8 cellular contexts compared by ENCODE assay signal in the genomic region with DNA sequence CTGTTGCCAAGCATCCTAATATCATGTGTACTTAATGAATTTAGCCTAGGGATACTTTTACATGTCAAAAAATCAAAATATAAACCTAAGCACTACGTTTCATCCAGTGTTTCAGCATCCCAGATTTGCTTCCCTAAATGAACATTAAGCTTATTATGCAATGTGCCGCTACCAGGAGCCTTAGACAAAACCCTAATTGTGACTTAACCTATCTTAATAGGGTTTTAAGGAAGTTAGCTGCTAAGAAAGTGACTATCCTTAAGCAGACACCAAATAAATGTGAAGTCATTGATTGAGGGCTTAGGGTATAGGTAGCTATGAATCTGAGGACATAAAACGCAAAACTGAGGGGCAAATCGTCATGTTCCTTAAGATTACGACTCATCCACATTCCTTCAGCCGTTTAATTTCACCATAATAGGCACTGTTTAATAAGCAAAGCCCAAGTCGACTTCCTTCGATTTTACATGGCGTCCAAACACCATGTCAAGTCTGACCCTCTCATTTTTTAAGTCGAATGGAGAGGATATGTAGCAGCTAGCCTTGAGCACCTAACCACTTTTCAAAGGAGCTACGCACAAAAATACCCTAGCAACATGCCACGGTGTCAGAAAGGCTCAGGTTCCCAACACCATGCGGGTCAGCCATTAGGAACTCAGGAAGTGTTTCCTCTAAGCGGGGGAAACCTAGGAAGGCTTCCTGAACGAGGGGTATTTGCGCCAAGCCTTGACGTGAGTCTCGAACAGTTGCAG. TPM values are rescaled to one million over a fixed set of nuclear protein-coding genes. Genes with fewer than 3 reads are reported as not detected.
DNase-seq lines count a peak whose midpoint lies in the region; ATAC-seq and TF ChIP-seq lines count a peak whose summit lies in the region.

No MANE protein-coding gene starts in this region.

- H3K27ac Mint-ChIP-seq in Calu3 (ENCODE audit: unreplicated experiment) = peak overlapping the region; percentile 100
- peak overlapping the region; percentile 77 for H3K27ac Mint-ChIP-seq in activated T-helper 2 cell treated with anti-CD3 and anti-CD28 coated beads, Interferon-gamma antibody, Interleukin-2, Interleukin-4, amounts not matched to agents 10 μg/mL and 5 μg/mL and 100 μg/mL, durations not matched to agents 14 hours and 24 hours and 36 hours
- peak overlapping the region; percentile 97 for H3K27ac Mint-ChIP-seq in stimulated activated memory B cell treated with anti-CD40 and anti-IgM and Interleukin-4, amounts not matched to agents 10 μg/mL and 1 μg/mL and 100 μg/mL, for 72 hours

- BruUV-seq in Calu3 (replicated peaks; lab: Mats Ljungman, UMichigan) = no TSS peak

- CTCF ChIA-PET in Calu3 (lab: Charles Lee) = interaction anchor here (1.0 kb wide), 1 partner anchor 11 kb away, joined by 3 read pairs; no protein-coding TSS in a partner anchor

- H3K4me3 ChIP-seq in Jurkat, Clone E6-1 (ENCODE audit: low read length) = peak overlapping the region; percentile 69
- H3K4me3 ChIP-seq in iPS-11a (ENCODE audit: low read depth, low read length) = peak overlapping the region; percentile 97

- ATAC-seq in stimulated activated memory B cell treated with anti-CD40 and anti-IgM and Interleukin-4, amounts not matched to agents 10 μg/mL and 1 μg/mL and 100 μg/mL, for 72 hours = no peak
- ATAC-seq in GM18858 (IDR thresholded peaks at IDR 0.05; ENCODE audit: unreplicated experiment) = no peak

- H3K27me3 Mint-ChIP-seq in Calu3 (ENCODE audit: unreplicated experiment) = no peaks in the 10 kb centered on the region
- no peaks in the 10 kb centered on the region for H3K27me3 Mint-ChIP-seq in activated T-helper 2 cell treated with anti-CD3 and anti-CD28 coated beads, Interferon-gamma antibody, Interleukin-2, Interleukin-4, amounts not matched to agents 10 μg/mL and 5 μg/mL and 100 μg/mL, durations not matched to agents 14 hours and 24 hours and 36 hours (ENCODE audit: low read depth)
- no peaks in the 10 kb centered on the region for H3K27me3 Mint-ChIP-seq in stimulated activated memory B cell treated with anti-CD40 and anti-IgM and Interleukin-4, amounts not matched to agents 10 μg/mL and 1 μg/mL and 100 μg/mL, for 72 hours

- peaks cover 55% of the 10 kb centered on the region for H3K36me3 Mint-ChIP-seq in Calu3 (ENCODE audit: insufficient read depth, unreplicated experiment)
- peaks cover 46% of the 10 kb centered on the region for H3K36me3 Mint-ChIP-seq in activated T-helper 2 cell treated with anti-CD3 and anti-CD28 coated beads, Interferon-gamma antibody, Interleukin-2, Interleukin-4, amounts not matched to agents 10 μg/mL and 5 μg/mL and 100 μg/mL, durations not matched to agents 14 hours and 24 hours and 36 hours (ENCODE audit: low read depth)
- peaks cover 17% of the 10 kb centered on the region for H3K36me3 Mint-ChIP-seq in stimulated activated memory B cell treated with anti-CD40 and anti-IgM and Interleukin-4, amounts not matched to agents 10 μg/mL and 1 μg/mL and 100 μg/mL, for 72 hours

- DNase-seq in Calu3 (no peak), retina (no peak), COLO668 (lab: John Stamatoyannopoulos, UW; ENCODE audit: unreplicated experiment) (no peak)
- DNase-seq in Jurkat, Clone E6-1 (ENCODE audit: low read depth, low spot score) = no peak
- no peak for DNase-seq in activated T-helper 2 cell treated with anti-CD3 and anti-CD28 coated beads, Interferon-gamma antibody, Interleukin-2, Interleukin-4, amounts not matched to agents 10 μg/mL and 5 μg/mL and 100 μg/mL, durations not matched to agents 14 hours and 24 hours and 36 hours (ENCODE audit: low spot score)

- TF ChIP-seq CTCF in Calu3 (IDR thresholded peaks at IDR 0.05; ENCODE audit: unreplicated experiment) = no peak

- H3K9me3 Mint-ChIP-seq in Calu3 (ENCODE audit: low read depth, unreplicated experiment) = no peaks in the 10 kb centered on the region
- no peaks in the 10 kb centered on the region for H3K9me3 Mint-ChIP-seq in activated T-helper 2 cell treated with anti-CD3 and anti-CD28 coated beads, Interferon-gamma antibody, Interleukin-2, Interleukin-4, amounts not matched to agents 10 μg/mL and 5 μg/mL and 100 μg/mL, durations not matched to agents 14 hours and 24 hours and 36 hours
- H3K9me3 Mint-ChIP-seq in stimulated activated memory B cell treated with anti-CD40 and anti-IgM and Interleukin-4, amounts not matched to agents 10 μg/mL and 1 μg/mL and 100 μg/mL, for 72 hours = no peaks in the 10 kb centered on the region

- H3K4me1 Mint-ChIP-seq in Calu3 (ENCODE audit: low read depth, unreplicated experiment) = peaks cover 55% of the 10 kb centered on the region
- H3K4me1 Mint-ChIP-seq in activated T-helper 2 cell treated with anti-CD3 and anti-CD28 coated beads, Interferon-gamma antibody, Interleukin-2, Interleukin-4, amounts not matched to agents 10 μg/mL and 5 μg/mL and 100 μg/mL, durations not matched to agents 14 hours and 24 hours and 36 hours (ENCODE audit: low read depth) = peaks cover 60% of the 10 kb centered on the region
- H3K4me1 Mint-ChIP-seq in stimulated activated memory B cell treated with anti-CD40 and anti-IgM and Interleukin-4, amounts not matched to agents 10 μg/mL and 1 μg/mL and 100 μg/mL, for 72 hours = peaks cover 62% of the 10 kb centered on the region

- H3K4me3 Mint-ChIP-seq in Calu3 (ENCODE audit: low read depth, unreplicated experiment) = peak overlapping the region; percentile 97
- peak overlapping the region; percentile 94 for H3K4me3 Mint-ChIP-seq in activated T-helper 2 cell treated with anti-CD3 and anti-CD28 coated beads, Interferon-gamma antibody, Interleukin-2, Interleukin-4, amounts not matched to agents 10 μg/mL and 5 μg/mL and 100 μg/mL, durations not matched to agents 14 hours and 24 hours and 36 hours (ENCODE audit: low read depth)
- peak overlapping the region; percentile 92 for H3K4me3 Mint-ChIP-seq in stimulated activated memory B cell treated with anti-CD40 and anti-IgM and Interleukin-4, amounts not matched to agents 10 μg/mL and 1 μg/mL and 100 μg/mL, for 72 hours

- intact Hi-C loops in Calu3 (cut with micrococcal nuclease; ENCODE audit: unreplicated experiment) = no loop called here
- intact Hi-C loops in activated T-helper 2 cell treated with anti-CD3 and anti-CD28 coated beads, Interferon-gamma antibody, Interleukin-2, Interleukin-4, amounts not matched to agents 10 μg/mL and 5 μg/mL and 100 μg/mL, durations not matched to agents 14 hours and 24 hours and 36 hours (cut with micrococcal nuclease) = loop anchor here (2.0 to 10.0 kb wide), 4 partner anchors 194 to 1290 kb away; a partner anchor contains a TSS

RNA-seq across cellular contexts. Expression of a gene that starts 1.1 kb away (rescaled TPM):
- 429 and 493 TPM in 2 replicates for total RNA-seq in Calu3 (2022)
- polyA plus RNA-seq in Jurkat, Clone E6-1 (2012; ENCODE audit: insufficient read depth, insufficient read length) = 211 TPM
- total RNA-seq in activated T-helper 2 cell treated with anti-CD3 and anti-CD28 coated beads, Interferon-gamma antibody, Interleukin-2, Interleukin-4, amounts not matched to agents 10 μg/mL and 5 μg/mL and 100 μg/mL, durations not matched to agents 14 hours and 24 hours and 36 hours = 282 and 293 TPM in 2 replicates

RNA-seq across cellular contexts. Expression of a gene that starts 1.4 kb away (rescaled TPM):
- 413 and 445 TPM in 2 replicates for total RNA-seq in Calu3 (2022)
- polyA plus RNA-seq in Jurkat, Clone E6-1 (2012; ENCODE audit: insufficient read depth, insufficient read length) = 136 TPM
- 231 TPM in 2 replicates for total RNA-seq in activated T-helper 2 cell treated with anti-CD3 and anti-CD28 coated beads, Interferon-gamma antibody, Interleukin-2, Interleukin-4, amounts not matched to agents 10 μg/mL and 5 μg/mL and 100 μg/mL, durations not matched to agents 14 hours and 24 hours and 36 hours

RNA-seq across cellular contexts. Expression of a gene that starts 41.7 kb away (rescaled TPM):
- 59.0 and 67.7 TPM in 2 replicates for total RNA-seq in Calu3 (2022)
- 19.6 TPM for polyA plus RNA-seq in Jurkat, Clone E6-1 (2012; ENCODE audit: insufficient read depth, insufficient read length)
- total RNA-seq in activated T-helper 2 cell treated with anti-CD3 and anti-CD28 coated beads, Interferon-gamma antibody, Interleukin-2, Interleukin-4, amounts not matched to agents 10 μg/mL and 5 μg/mL and 100 μg/mL, durations not matched to agents 14 hours and 24 hours and 36 hours = 38.1 and 38.2 TPM in 2 replicates
